In the genomic region with DNA sequence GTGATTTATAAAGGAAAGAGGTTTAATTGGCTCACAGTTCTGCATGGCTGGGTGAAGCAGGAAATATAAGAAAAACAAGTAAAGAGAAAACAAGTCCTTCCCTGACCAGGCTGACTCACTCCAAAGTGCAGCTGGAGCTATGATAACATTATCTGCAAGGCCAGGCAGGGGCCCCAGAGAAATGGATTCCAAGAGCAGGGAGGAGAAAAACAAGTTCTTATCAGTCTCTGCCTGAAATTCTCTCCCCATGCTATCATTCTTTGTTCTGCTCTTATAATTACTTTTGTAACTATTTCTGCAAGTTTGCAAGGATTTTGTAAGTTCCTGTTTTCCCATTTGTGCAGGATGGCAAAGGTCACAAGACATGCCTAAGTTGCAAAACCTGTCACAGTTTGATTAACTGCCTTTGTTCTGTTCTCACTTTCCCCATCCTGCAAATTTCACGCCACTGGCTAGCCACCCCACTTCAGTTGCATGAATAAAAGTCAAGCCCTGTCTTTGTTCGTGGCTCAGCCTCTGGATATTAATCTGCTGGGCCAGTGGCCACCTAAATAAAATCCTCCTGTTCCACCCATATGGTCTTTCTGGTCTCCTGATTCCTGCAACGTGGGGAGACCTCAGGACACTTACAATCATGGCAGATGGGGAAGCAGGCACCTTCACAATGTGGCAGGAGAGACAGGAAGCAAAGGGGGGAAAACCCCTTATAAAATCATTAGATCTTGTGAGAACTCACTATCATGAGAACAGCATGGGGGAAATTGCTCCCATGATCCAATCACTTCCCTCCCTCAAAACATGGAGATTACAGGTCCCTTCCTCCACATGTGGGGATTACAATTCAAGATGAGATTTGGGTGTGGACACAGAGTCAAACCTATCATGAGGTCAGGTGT, we compare ENCODE assay signal across 1 cellular context.
TF ChIP-seq lines count a peak whose summit lies in the region.

No MANE protein-coding gene starts in this region.

TF ChIP-seq in K562, 482 proteins besides CTCF, POLR2A, EP300 and RAD21 (continued from another document and continues in another):
- peak; percentile 86 to 87 for TF ChIP-seq NCOA2 (IDR thresholded peaks at IDR 0.05; ENCODE audit: partially characterized antibody in 2 of 2)
- peak; percentile 97 for TF ChIP-seq KLF16 (IDR thresholded peaks at IDR 0.05)
- TF ChIP-seq, protein P1, sequence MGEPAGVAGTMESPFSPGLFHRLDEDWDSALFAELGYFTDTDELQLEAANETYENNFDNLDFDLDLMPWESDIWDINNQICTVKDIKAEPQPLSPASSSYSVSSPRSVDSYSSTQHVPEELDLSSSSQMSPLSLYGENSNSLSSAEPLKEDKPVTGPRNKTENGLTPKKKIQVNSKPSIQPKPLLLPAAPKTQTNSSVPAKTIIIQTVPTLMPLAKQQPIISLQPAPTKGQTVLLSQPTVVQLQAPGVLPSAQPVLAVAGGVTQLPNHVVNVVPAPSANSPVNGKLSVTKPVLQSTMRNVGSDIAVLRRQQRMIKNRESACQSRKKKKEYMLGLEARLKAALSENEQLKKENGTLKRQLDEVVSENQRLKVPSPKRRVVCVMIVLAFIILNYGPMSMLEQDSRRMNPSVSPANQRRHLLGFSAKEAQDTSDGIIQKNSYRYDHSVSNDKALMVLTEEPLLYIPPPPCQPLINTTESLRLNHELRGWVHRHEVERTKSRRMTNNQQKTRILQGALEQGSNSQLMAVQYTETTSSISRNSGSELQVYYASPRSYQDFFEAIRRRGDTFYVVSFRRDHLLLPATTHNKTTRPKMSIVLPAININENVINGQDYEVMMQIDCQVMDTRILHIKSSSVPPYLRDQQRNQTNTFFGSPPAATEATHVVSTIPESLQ (CRISPR knock-in tag; IDR thresholded peaks at IDR 0.05), result no peak
- TF ChIP-seq ZNF707 (CRISPR knock-in tag; conservative IDR thresholded peaks at IDR 0.05), result no peak
- no peak for TF ChIP-seq SRSF9 (IDR thresholded peaks at IDR 0.05; ENCODE audit: borderline replicate concordance, low read depth, low read length)
- no peak for TF ChIP-seq ZKSCAN1 (IDR thresholded peaks at IDR 0.05; ENCODE audit: low read depth, low read length)
- TF ChIP-seq, protein P2, sequence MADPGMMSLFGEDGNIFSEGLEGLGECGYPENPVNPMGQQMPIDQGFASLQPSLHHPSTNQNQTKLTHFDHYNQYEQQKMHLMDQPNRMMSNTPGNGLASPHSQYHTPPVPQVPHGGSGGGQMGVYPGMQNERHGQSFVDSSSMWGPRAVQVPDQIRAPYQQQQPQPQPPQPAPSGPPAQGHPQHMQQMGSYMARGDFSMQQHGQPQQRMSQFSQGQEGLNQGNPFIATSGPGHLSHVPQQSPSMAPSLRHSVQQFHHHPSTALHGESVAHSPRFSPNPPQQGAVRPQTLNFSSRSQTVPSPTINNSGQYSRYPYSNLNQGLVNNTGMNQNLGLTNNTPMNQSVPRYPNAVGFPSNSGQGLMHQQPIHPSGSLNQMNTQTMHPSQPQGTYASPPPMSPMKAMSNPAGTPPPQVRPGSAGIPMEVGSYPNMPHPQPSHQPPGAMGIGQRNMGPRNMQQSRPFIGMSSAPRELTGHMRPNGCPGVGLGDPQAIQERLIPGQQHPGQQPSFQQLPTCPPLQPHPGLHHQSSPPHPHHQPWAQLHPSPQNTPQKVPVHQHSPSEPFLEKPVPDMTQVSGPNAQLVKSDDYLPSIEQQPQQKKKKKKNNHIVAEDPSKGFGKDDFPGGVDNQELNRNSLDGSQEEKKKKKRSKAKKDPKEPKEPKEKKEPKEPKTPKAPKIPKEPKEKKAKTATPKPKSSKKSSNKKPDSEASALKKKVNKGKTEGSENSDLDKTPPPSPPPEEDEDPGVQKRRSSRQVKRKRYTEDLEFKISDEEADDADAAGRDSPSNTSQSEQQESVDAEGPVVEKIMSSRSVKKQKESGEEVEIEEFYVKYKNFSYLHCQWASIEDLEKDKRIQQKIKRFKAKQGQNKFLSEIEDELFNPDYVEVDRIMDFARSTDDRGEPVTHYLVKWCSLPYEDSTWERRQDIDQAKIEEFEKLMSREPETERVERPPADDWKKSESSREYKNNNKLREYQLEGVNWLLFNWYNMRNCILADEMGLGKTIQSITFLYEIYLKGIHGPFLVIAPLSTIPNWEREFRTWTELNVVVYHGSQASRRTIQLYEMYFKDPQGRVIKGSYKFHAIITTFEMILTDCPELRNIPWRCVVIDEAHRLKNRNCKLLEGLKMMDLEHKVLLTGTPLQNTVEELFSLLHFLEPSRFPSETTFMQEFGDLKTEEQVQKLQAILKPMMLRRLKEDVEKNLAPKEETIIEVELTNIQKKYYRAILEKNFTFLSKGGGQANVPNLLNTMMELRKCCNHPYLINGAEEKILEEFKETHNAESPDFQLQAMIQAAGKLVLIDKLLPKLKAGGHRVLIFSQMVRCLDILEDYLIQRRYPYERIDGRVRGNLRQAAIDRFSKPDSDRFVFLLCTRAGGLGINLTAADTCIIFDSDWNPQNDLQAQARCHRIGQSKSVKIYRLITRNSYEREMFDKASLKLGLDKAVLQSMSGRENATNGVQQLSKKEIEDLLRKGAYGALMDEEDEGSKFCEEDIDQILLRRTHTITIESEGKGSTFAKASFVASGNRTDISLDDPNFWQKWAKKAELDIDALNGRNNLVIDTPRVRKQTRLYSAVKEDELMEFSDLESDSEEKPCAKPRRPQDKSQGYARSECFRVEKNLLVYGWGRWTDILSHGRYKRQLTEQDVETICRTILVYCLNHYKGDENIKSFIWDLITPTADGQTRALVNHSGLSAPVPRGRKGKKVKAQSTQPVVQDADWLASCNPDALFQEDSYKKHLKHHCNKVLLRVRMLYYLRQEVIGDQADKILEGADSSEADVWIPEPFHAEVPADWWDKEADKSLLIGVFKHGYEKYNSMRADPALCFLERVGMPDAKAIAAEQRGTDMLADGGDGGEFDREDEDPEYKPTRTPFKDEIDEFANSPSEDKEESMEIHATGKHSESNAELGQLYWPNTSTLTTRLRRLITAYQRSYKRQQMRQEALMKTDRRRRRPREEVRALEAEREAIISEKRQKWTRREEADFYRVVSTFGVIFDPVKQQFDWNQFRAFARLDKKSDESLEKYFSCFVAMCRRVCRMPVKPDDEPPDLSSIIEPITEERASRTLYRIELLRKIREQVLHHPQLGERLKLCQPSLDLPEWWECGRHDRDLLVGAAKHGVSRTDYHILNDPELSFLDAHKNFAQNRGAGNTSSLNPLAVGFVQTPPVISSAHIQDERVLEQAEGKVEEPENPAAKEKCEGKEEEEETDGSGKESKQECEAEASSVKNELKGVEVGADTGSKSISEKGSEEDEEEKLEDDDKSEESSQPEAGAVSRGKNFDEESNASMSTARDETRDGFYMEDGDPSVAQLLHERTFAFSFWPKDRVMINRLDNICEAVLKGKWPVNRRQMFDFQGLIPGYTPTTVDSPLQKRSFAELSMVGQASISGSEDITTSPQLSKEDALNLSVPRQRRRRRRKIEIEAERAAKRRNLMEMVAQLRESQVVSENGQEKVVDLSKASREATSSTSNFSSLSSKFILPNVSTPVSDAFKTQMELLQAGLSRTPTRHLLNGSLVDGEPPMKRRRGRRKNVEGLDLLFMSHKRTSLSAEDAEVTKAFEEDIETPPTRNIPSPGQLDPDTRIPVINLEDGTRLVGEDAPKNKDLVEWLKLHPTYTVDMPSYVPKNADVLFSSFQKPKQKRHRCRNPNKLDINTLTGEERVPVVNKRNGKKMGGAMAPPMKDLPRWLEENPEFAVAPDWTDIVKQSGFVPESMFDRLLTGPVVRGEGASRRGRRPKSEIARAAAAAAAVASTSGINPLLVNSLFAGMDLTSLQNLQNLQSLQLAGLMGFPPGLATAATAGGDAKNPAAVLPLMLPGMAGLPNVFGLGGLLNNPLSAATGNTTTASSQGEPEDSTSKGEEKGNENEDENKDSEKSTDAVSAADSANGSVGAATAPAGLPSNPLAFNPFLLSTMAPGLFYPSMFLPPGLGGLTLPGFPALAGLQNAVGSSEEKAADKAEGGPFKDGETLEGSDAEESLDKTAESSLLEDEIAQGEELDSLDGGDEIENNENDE (IDR thresholded peaks at IDR 0.05; ENCODE audit: low read depth, low read length), result no peak
- TF ChIP-seq, protein P3, sequence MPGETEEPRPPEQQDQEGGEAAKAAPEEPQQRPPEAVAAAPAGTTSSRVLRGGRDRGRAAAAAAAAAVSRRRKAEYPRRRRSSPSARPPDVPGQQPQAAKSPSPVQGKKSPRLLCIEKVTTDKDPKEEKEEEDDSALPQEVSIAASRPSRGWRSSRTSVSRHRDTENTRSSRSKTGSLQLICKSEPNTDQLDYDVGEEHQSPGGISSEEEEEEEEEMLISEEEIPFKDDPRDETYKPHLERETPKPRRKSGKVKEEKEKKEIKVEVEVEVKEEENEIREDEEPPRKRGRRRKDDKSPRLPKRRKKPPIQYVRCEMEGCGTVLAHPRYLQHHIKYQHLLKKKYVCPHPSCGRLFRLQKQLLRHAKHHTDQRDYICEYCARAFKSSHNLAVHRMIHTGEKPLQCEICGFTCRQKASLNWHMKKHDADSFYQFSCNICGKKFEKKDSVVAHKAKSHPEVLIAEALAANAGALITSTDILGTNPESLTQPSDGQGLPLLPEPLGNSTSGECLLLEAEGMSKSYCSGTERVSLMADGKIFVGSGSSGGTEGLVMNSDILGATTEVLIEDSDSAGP (CRISPR knock-in tag; IDR thresholded peaks at IDR 0.05), result no peak
- TF ChIP-seq RBM17 (IDR thresholded peaks at IDR 0.05; ENCODE audit: borderline replicate concordance, low read depth, low read length), result no peak
- peak; percentile 86 for TF ChIP-seq NBN (IDR thresholded peaks at IDR 0.05; ENCODE audit: low read depth)
- TF ChIP-seq RFX7 (CRISPR knock-in tag; IDR thresholded peaks at IDR 0.05), result no peak
- no peak for TF ChIP-seq RFX5 (IDR thresholded peaks at IDR 0.05; ENCODE audit: low read depth, low read length)
- TF ChIP-seq KAT8 (IDR thresholded peaks at IDR 0.05; ENCODE audit: low read depth), result no peak
- no peak for TF ChIP-seq U2AF2 (optimal IDR thresholded peaks at IDR 0.05; ENCODE audit: low read depth, low read length)
- TF ChIP-seq ZNF830 (CRISPR knock-in tag; IDR thresholded peaks at IDR 0.05), result no peak
- TF ChIP-seq, protein P4, sequence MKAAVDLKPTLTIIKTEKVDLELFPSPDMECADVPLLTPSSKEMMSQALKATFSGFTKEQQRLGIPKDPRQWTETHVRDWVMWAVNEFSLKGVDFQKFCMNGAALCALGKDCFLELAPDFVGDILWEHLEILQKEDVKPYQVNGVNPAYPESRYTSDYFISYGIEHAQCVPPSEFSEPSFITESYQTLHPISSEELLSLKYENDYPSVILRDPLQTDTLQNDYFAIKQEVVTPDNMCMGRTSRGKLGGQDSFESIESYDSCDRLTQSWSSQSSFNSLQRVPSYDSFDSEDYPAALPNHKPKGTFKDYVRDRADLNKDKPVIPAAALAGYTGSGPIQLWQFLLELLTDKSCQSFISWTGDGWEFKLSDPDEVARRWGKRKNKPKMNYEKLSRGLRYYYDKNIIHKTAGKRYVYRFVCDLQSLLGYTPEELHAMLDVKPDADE (conservative IDR thresholded peaks at IDR 0.05; ENCODE audit: control insufficient read depth, low read depth, low read length), result no peak
- TF ChIP-seq HLTF (IDR thresholded peaks at IDR 0.05), result 0 out of 2 replicates have a peak, but pooled peaks have one; percentile 35
- no peak for TF ChIP-seq XRCC3 (IDR thresholded peaks at IDR 0.05)
- TF ChIP-seq, protein P5, sequence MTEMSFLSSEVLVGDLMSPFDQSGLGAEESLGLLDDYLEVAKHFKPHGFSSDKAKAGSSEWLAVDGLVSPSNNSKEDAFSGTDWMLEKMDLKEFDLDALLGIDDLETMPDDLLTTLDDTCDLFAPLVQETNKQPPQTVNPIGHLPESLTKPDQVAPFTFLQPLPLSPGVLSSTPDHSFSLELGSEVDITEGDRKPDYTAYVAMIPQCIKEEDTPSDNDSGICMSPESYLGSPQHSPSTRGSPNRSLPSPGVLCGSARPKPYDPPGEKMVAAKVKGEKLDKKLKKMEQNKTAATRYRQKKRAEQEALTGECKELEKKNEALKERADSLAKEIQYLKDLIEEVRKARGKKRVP (CRISPR knock-in tag; IDR thresholded peaks at IDR 0.05), result peak; percentile 41; the same call in 1 of the 2 replicates
- peak in 1 of 2 experiments; percentile 79; a peak in 1 of 4 replicates for TF ChIP-seq NONO (IDR thresholded peaks at IDR 0.05; ENCODE audit: low read depth in 2 of 2, low read length in 1 of 2)
- TF ChIP-seq, protein P6, sequence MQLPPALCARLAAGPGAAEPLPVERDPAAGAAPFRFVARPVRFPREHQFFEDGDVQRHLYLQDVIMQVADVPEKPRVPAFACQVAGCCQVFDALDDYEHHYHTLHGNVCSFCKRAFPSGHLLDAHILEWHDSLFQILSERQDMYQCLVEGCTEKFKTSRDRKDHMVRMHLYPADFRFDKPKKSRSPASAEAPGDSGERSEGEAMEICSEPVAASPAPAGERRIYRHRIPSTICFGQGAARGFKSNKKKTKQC (CRISPR knock-in tag; IDR thresholded peaks at IDR 0.05), result no peak
- TF ChIP-seq, protein P7, sequence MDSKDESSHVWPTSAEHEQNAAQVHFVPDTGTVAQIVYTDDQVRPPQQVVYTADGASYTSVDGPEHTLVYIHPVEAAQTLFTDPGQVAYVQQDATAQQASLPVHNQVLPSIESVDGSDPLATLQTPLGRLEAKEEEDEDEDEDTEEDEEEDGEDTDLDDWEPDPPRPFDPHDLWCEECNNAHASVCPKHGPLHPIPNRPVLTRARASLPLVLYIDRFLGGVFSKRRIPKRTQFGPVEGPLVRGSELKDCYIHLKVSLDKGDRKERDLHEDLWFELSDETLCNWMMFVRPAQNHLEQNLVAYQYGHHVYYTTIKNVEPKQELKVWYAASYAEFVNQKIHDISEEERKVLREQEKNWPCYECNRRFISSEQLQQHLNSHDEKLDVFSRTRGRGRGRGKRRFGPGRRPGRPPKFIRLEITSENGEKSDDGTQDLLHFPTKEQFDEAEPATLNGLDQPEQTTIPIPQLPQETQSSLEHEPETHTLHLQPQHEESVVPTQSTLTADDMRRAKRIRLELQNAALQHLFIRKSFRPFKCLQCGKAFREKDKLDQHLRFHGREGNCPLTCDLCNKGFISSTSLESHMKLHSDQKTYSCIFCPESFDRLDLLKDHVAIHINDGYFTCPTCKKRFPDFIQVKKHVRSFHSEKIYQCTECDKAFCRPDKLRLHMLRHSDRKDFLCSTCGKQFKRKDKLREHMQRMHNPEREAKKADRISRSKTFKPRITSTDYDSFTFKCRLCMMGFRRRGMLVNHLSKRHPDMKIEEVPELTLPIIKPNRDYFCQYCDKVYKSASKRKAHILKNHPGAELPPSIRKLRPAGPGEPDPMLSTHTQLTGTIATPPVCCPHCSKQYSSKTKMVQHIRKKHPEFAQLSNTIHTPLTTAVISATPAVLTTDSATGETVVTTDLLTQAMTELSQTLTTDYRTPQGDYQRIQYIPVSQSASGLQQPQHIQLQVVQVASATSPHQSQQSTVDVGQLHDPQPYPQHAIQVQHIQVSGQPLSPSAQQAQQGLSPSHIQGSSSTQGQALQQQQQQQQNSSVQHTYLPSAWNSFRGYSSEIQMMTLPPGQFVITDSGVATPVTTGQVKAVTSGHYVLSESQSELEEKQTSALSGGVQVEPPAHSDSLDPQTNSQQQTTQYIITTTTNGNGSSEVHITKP (IDR thresholded peaks at IDR 0.05; ENCODE audit: partially characterized antibody), result peak; percentile 65
- no peak for TF ChIP-seq TAF7 (tag; IDR thresholded peaks at IDR 0.05)
- peak; percentile 89 for TF ChIP-seq ATF7 (IDR thresholded peaks at IDR 0.05)
- TF ChIP-seq ZNF561 (CRISPR knock-in tag; conservative IDR thresholded peaks at IDR 0.05), result 0 out of 2 replicates have a peak, but pooled peaks have one; percentile 17
- no peak for TF ChIP-seq U2AF1 (optimal IDR thresholded peaks at IDR 0.05; ENCODE audit: low read depth, low read length)
- no peak for TF ChIP-seq SAP30 (IDR thresholded peaks at IDR 0.05; ENCODE audit: borderline replicate concordance, insufficient read depth, low read depth, low read length, poor library complexity, severe bottlenecking)
